ENCODE assay signal across 19 cellular contexts in genomic region chr4:151475338-151475737, GRCh38.
"Had no signal": no experiment of that assay in that cellular context is flagged by ENCODE, and none has a peak within 500 bp of the region (broad histone marks: within the 10 kb centered on the region; RNA-seq: fewer than 3 reads in every experiment).

No MANE protein-coding gene starts in this region.

- H3K36me3 ChIP-seq: right lobe of liver, spleen, tibial nerve had no signal

- DNase-seq: activated CD4-positive, alpha-beta T cell treated with anti-CD3 and anti-CD28 coated beads, Interleukin-2, amount 10 ng/mL, durations not matched to agents 24 days and 14 days; activated CD8-positive, alpha-beta memory T cell treated with anti-CD3 and anti-CD28 coated beads for 24 hours; activated naive CD4-positive, alpha-beta T cell treated with anti-CD3 and anti-CD28 coated beads for 36 hours; body of pancreas; hypothalamus; mammary epithelial cell; mucosa of descending colon; occipital lobe; right lobe of liver; spleen; stimulated activated CD4-positive, alpha-beta T cell treated with anti-CD3 and anti-CD28 coated beads, Interleukin-1b, Interleukin-23, amount 100 ng/mL, for 48 hours; SW 1271; T1000 had no signal

- H3K27me3 ChIP-seq: body of pancreas, right lobe of liver, tibial nerve had no signal

- H3K27me3 Mint-ChIP-seq: progenitor cell of endocrine pancreas had no signal

- H3K4me3 Mint-ChIP-seq: activated CD4-positive, alpha-beta T cell treated with anti-CD3 and anti-CD28 coated beads, Interleukin-2, amount 10 ng/mL, durations not matched to agents 24 days and 14 days; activated naive CD4-positive, alpha-beta T cell treated with anti-CD3 and anti-CD28 coated beads for 36 hours; central memory CD8-positive, alpha-beta T cell; dendritic cell treated with granulocyte-macrophage colony-stimulating factor and Interleukin-4, amounts not matched to agents 40 ng/mL and 50 ng/mL, for 4 days; natural killer cell treated with Interleukin-12 subunit alpha and Interleukin-12 subunit beta and Interleukin-15 and Interleukin-18, amount 100 ng/mL, for 72 hours; stimulated activated memory B cell treated with anti-CD40 and anti-IgM and Interleukin-4, amounts not matched to agents 10 μg/mL and 1 μg/mL and 100 μg/mL, for 72 hours had no signal

- H3K36me3 Mint-ChIP-seq: natural killer cell treated with Interleukin-12 subunit alpha and Interleukin-12 subunit beta and Interleukin-15 and Interleukin-18, amount 100 ng/mL, for 72 hours; stimulated activated memory B cell treated with anti-CD40 and anti-IgM and Interleukin-4, amounts not matched to agents 10 μg/mL and 1 μg/mL and 100 μg/mL, for 72 hours had no signal

- H3K4me1 Mint-ChIP-seq: activated CD4-positive, alpha-beta T cell treated with anti-CD3 and anti-CD28 coated beads, Interleukin-2, amount 10 ng/mL, durations not matched to agents 24 days and 14 days; central memory CD8-positive, alpha-beta T cell; stimulated activated memory B cell treated with anti-CD40 and anti-IgM and Interleukin-4, amounts not matched to agents 10 μg/mL and 1 μg/mL and 100 μg/mL, for 72 hours had no signal

- H3K4me1 ChIP-seq: spleen had no signal

- H3K27ac ChIP-seq: body of pancreas, right lobe of liver, spleen, tibial nerve had no signal

- H3K4me3 ChIP-seq: body of pancreas, mucosa of descending colon, right lobe of liver, spleen, tibial nerve had no signal

- H3K9me3 ChIP-seq: body of pancreas, mucosa of descending colon, right lobe of liver, spleen, tibial nerve had no signal

- H3K27ac Mint-ChIP-seq: activated CD4-positive, alpha-beta T cell treated with anti-CD3 and anti-CD28 coated beads, Interleukin-2, amount 10 ng/mL, durations not matched to agents 24 days and 14 days; activated naive CD4-positive, alpha-beta T cell treated with anti-CD3 and anti-CD28 coated beads for 36 hours; dendritic cell treated with granulocyte-macrophage colony-stimulating factor and Interleukin-4, amounts not matched to agents 40 ng/mL and 50 ng/mL, for 4 days; natural killer cell treated with Interleukin-12 subunit alpha and Interleukin-12 subunit beta and Interleukin-15 and Interleukin-18, amount 100 ng/mL, for 72 hours; progenitor cell of endocrine pancreas; stimulated activated memory B cell treated with anti-CD40 and anti-IgM and Interleukin-4, amounts not matched to agents 10 μg/mL and 1 μg/mL and 100 μg/mL, for 72 hours had no signal

- ATAC-seq: body of pancreas; mucosa of descending colon; natural killer cell treated with Interleukin-12 subunit alpha and Interleukin-12 subunit beta and Interleukin-15 and Interleukin-18, amount 100 ng/mL, for 72 hours; right lobe of liver; stimulated activated memory B cell treated with anti-CD40 and anti-IgM and Interleukin-4, amounts not matched to agents 10 μg/mL and 1 μg/mL and 100 μg/mL, for 72 hours had no signal

- H3K9me3 Mint-ChIP-seq: activated CD4-positive, alpha-beta T cell treated with anti-CD3 and anti-CD28 coated beads, Interleukin-2, amount 10 ng/mL, durations not matched to agents 24 days and 14 days; activated naive CD4-positive, alpha-beta T cell treated with anti-CD3 and anti-CD28 coated beads for 36 hours; central memory CD8-positive, alpha-beta T cell; dendritic cell treated with granulocyte-macrophage colony-stimulating factor and Interleukin-4, amounts not matched to agents 40 ng/mL and 50 ng/mL, for 4 days; stimulated activated memory B cell treated with anti-CD40 and anti-IgM and Interleukin-4, amounts not matched to agents 10 μg/mL and 1 μg/mL and 100 μg/mL, for 72 hours had no signal
